Comparison of ENCODE assay signal across 15 cellular contexts in the genomic region with DNA sequence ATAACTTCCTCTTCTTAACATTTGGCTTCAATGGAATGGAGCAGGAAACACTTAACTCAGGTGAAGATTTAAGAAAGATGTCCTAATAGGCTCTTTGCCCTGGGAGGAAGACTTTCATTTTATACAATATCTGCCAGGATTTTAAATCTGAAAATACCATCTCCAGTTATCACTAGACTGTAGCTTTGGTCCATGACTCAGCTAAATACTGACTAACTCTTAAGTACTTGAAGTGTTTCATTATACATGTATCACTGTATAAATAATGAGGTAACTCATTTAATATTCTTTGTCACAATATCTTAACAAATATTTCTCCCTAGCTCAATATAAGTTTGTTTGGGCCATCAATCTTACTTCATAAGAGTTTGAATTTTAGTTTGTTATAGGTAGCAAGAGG. TPM values are rescaled to one million over a fixed set of nuclear protein-coding genes. Genes with fewer than 3 reads are reported as not detected.
DNase-seq lines count a peak whose midpoint lies in the region; ATAC-seq and TF ChIP-seq lines count a peak whose summit lies in the region.
"Had no signal": no experiment of that assay in that cellular context is flagged by ENCODE, and none has a peak within 500 bp of the region (broad histone marks: within the 10 kb centered on the region; RNA-seq: fewer than 3 reads in every experiment).

No MANE protein-coding gene starts in this region.

- no peaks in the 10 kb centered on the region for H3K27me3 ChIP-seq in AG04450 (ENCODE audit: control insufficient read depth, insufficient read depth, low read length)
- no peaks in the 10 kb centered on the region for H3K27me3 ChIP-seq in Peyer's patch
- H3K27me3 ChIP-seq: brain microvascular endothelial cell, esophagus squamous epithelium had no signal

- peak; percentile 33 for DNase-seq in AG04450 (ENCODE audit: low read depth, low spot score)
- peak; percentile 24 for DNase-seq in GM04504 (ENCODE audit: low read depth)
- DNase-seq in amniotic epithelial cell (ENCODE audit: low read depth), result peak; percentile 81
- DNase-seq in hepatic stellate cell (ENCODE audit: low spot score), result peak; percentile 9
- DNase-seq in stimulated activated naive CD4-positive, alpha-beta T cell (lab: John Stamatoyannopoulos, UW), result no peak
- DNase-seq in Peyer's patch, result no peak
- no peak for DNase-seq in cerebellar nuclear complex (lab: John Stamatoyannopoulos, UW)
- DNase-seq: activated CD8-positive, alpha-beta memory T cell treated with anti-CD3 and anti-CD28 coated beads, Interleukin-2, amount 50 U/mL, for 4 hours; brain microvascular endothelial cell; esophagus squamous epithelium; Karpas-422; left ventricle myocardium superior; occipital lobe; T1000 had no signal

- H3K27ac ChIP-seq in AG04450 (ENCODE audit: low read depth, low read length), result no peak overlapping the region
- no peak overlapping the region for H3K27ac ChIP-seq in Peyer's patch
- H3K27ac ChIP-seq: brain microvascular endothelial cell, esophagus squamous epithelium had no signal

- no peak for TF ChIP-seq CTCF in AG04450 (IDR thresholded peaks at IDR 0.05; ENCODE audit: low read depth, low read length)
- TF ChIP-seq CTCF in Peyer's patch (IDR thresholded peaks at IDR 0.05), result no peak

- H3K9me3 ChIP-seq in AG04450 (ENCODE audit: control insufficient read depth, insufficient read depth, low read length) (no peaks in the 10 kb centered on the region), Peyer's patch (no peaks in the 10 kb centered on the region)

- TF ChIP-seq POLR2A in Peyer's patch (IDR thresholded peaks at IDR 0.05), result no peak

- no peaks in the 10 kb centered on the region for H3K36me3 ChIP-seq in Peyer's patch
- H3K36me3 ChIP-seq: brain microvascular endothelial cell, esophagus squamous epithelium had no signal

- no peak for ATAC-seq in GM21515 (IDR thresholded peaks at IDR 0.05; ENCODE audit: unreplicated experiment)
- ATAC-seq: left ventricle myocardium superior had no signal

- no peaks in the 10 kb centered on the region for H3K4me1 ChIP-seq in Peyer's patch

- CTCF ChIA-PET in AG04450 (lab: Charles Lee), result no interaction called here

- H3K4me3 ChIP-seq in AG04450 (ENCODE audit: low read depth, low read length) (no peak overlapping the region), Peyer's patch (no peak overlapping the region)
- H3K4me3 ChIP-seq: esophagus squamous epithelium had no signal

- POLR2A ChIA-PET in AG04450 (lab: Yijun Ruan, JAX), result no interaction called here

RNA-seq across cellular contexts. Expression of gene RBKS, which starts 34.7 kb away (rescaled TPM):
- 1.4 and 1.5 TPM in 2 replicates for polyA plus RNA-seq in AG04450 (2011; rRNA removed)
- polyA minus RNA-seq in AG04450 (2011; rRNA and poly(A)+ RNA removed), result 1.0 and 1.1 TPM in 2 replicates
- 10 to 100 TPM in 3 of 4 donors, not detected in 1; 26.1 to 35.4 (median 33.1) TPM for total RNA-seq in Peyer's patch

RNA-seq across cellular contexts. Expression of gene BABAM2, which starts 35.1 kb away (rescaled TPM):
- polyA plus RNA-seq in AG04450 (2011; rRNA removed), result 44.5 and 45.0 TPM in 2 replicates
- 31.0 and 35.7 TPM in 2 replicates for polyA minus RNA-seq in AG04450 (2011; rRNA and poly(A)+ RNA removed)
- total RNA-seq in Peyer's patch, result 10 to 100 TPM; 35.0 to 70.5 (median 51.5) TPM

Comparison
In these comparisons a context has a peak if more than half of its experiments do, and no peak if none do; other contexts are left out.
1. DNase-seq: peak in AG04450 (single experiment), GM04504 (single experiment), amniotic epithelial cell (single experiment) and hepatic stellate cell (single experiment); none in stimulated activated naive CD4-positive, alpha-beta T cell (0 of 6), Peyer's patch (0 of 3) and cerebellar nuclear complex (0 of 2).